In genomic region chr2:126616606-126617069, GRCh38 we compare ENCODE assay signal across 1 cellular context.
TF ChIP-seq lines count a peak whose summit lies in the region.

No MANE protein-coding gene starts in this region.

TF ChIP-seq in GM12878, 131 proteins besides CTCF, POLR2A, EP300 and RAD21 (continued from another document):
- no peak for TF ChIP-seq ZNF592 (IDR thresholded peaks at IDR 0.05)
- TF ChIP-seq BMI1 (IDR thresholded peaks at IDR 0.05; ENCODE audit: borderline replicate concordance) = no peak
- peak; percentile 59; the same call in 1 of the 2 replicates for TF ChIP-seq SPI1 (IDR thresholded peaks at IDR 0.05; ENCODE audit: borderline replicate concordance, insufficient read depth, low read depth, low read length)
- no peak for TF ChIP-seq RBBP5 (conservative IDR thresholded peaks at IDR 0.05)
- TF ChIP-seq SMAD1 (IDR thresholded peaks at IDR 0.05; ENCODE audit: low read depth, partially characterized antibody) = no peak
- 0 out of 2 replicates have a peak, but pooled peaks have one; percentile 13 for TF ChIP-seq IKZF1 (conservative IDR thresholded peaks at IDR 0.05)
- TF ChIP-seq MLLT1 (IDR thresholded peaks at IDR 0.05) = no peak
- peak; percentile 14; the same call in 1 of the 2 replicates for TF ChIP-seq BCL11A (IDR thresholded peaks at IDR 0.05; ENCODE audit: low read depth, low read length)
- TF ChIP-seq, protein P1, sequence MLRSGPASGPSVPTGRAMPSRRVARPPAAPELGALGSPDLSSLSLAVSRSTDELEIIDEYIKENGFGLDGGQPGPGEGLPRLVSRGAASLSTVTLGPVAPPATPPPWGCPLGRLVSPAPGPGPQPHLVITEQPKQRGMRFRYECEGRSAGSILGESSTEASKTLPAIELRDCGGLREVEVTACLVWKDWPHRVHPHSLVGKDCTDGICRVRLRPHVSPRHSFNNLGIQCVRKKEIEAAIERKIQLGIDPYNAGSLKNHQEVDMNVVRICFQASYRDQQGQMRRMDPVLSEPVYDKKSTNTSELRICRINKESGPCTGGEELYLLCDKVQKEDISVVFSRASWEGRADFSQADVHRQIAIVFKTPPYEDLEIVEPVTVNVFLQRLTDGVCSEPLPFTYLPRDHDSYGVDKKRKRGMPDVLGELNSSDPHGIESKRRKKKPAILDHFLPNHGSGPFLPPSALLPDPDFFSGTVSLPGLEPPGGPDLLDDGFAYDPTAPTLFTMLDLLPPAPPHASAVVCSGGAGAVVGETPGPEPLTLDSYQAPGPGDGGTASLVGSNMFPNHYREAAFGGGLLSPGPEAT (IDR thresholded peaks at IDR 0.05; ENCODE audit: low read depth) = no peak
- TF ChIP-seq ZNF384 (IDR thresholded peaks at IDR 0.05; ENCODE audit: borderline replicate concordance, low read depth, low read length) = no peak
- TF ChIP-seq SUZ12 (IDR thresholded peaks at IDR 0.05; ENCODE audit: unreplicated experiment) = no peak
- peak; percentile 52; the same call in 1 of the 2 replicates for TF ChIP-seq DPF2 (IDR thresholded peaks at IDR 0.05)
- TF ChIP-seq CBFB (IDR thresholded peaks at IDR 0.05; ENCODE audit: low read depth) = no peak
- TF ChIP-seq EGR1 (IDR thresholded peaks at IDR 0.05; ENCODE audit: borderline replicate concordance in 1 of 2, low read depth in 2 of 2, low read length in 2 of 2) = no peak
- no peak for TF ChIP-seq TCF12 (IDR thresholded peaks at IDR 0.05; ENCODE audit: low read depth, low read length)
- TF ChIP-seq MTA2 (IDR thresholded peaks at IDR 0.05; ENCODE audit: low read depth) = peak; percentile 70
- 0 out of 2 replicates have a peak, but pooled peaks have one; percentile 46 for TF ChIP-seq NBN (IDR thresholded peaks at IDR 0.05)
- peak; percentile 26; the same call in 1 of the 2 replicates for TF ChIP-seq JUNB (IDR thresholded peaks at IDR 0.05)
- peak; percentile 85 for TF ChIP-seq MEF2B (IDR thresholded peaks at IDR 0.05; ENCODE audit: partially characterized antibody, poor library complexity, severe bottlenecking)
- no peak for TF ChIP-seq HDAC6 (IDR thresholded peaks at IDR 0.05; ENCODE audit: unreplicated experiment)
- TF ChIP-seq RUNX3 (IDR thresholded peaks at IDR 0.05; ENCODE audit: low read length) = peak; percentile 74
- no peak for TF ChIP-seq WRNIP1 (IDR thresholded peaks at IDR 0.05; ENCODE audit: borderline replicate concordance, low read depth, low read length)
- no peak for TF ChIP-seq HDGF (IDR thresholded peaks at IDR 0.05)
- TF ChIP-seq TARDBP (IDR thresholded peaks at IDR 0.05; ENCODE audit: borderline replicate concordance) = no peak
- no peak; a peak in 1 of 4 replicates for TF ChIP-seq ETV6 (conservative IDR thresholded peaks at IDR 0.05 in 1 of 2, IDR thresholded peaks at IDR 0.05 in 1 of 2; ENCODE audit: borderline replicate concordance in 1 of 2, low read depth in 1 of 2)
